15 cellular contexts compared by ENCODE assay signal in the genomic region with DNA sequence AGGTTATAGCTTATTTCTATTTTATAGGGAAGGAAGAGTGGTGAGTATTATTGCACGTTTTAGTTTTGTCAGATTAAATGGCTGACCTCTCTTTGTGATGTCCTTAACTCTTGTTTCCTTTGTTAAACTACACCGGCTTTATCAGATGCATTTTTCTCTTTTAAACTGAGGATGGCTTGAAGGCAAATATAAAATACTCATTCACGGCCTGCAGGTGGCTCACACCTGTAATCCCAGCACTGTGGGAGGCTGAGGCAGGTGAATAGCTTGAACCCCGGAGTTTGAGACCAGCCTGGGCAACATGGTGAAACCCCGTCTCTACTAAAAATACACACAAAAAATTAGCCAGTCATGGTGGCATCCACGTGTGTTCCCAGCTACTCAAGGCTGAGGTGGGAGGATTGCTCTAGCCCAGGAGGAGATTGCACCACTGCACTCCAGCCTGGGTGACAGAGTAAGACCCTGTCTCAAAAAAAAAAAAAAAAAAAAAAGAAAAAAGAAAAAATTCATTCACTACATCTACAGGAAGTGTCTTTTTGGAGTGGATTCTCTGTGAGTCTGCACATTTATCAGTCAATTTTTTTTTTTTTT. TPM values are rescaled to one million over a fixed set of nuclear protein-coding genes. Genes with fewer than 3 reads are reported as not detected.
A peak's percentile ranks its signal among the peaks of the same experiment; 100 is the strongest.
DNase-seq lines count a peak whose midpoint lies in the region; ATAC-seq and TF ChIP-seq lines count a peak whose summit lies in the region.
"Had no signal": no experiment of that assay in that cellular context is flagged by ENCODE, and none has a peak within 500 bp of the region (broad histone marks: within the 10 kb centered on the region; RNA-seq: fewer than 3 reads in every experiment).

No MANE protein-coding gene starts in this region.

- CTCF ChIA-PET in activated CD8-positive, alpha-beta T cell treated with anti-CD3 and anti-CD28 coated beads, Interleukin-2, amount 10 ng/mL, durations not matched to agents 7 days and 5 days (lab: Charles Lee): interaction anchor here (0.9 to 4.5 kb wide), 6 partner anchors 11 to 155 kb away, joined by 3 to 75 read pairs (median 3); no protein-coding TSS in a partner anchor
- CTCF ChIA-PET in activated CD8-positive, alpha-beta T cell treated with anti-CD3 and anti-CD28 coated beads for 36 hours (lab: Charles Lee): interaction anchor here (0.9 to 4.1 kb wide), 6 partner anchors 10 to 614 kb away, joined by 3 to 49 read pairs (median 4); no protein-coding TSS in a partner anchor

- no peak for ATAC-seq in activated CD8-positive, alpha-beta T cell treated with anti-CD3 and anti-CD28 coated beads, Interleukin-2, amount 10 ng/mL, durations not matched to agents 7 days and 5 days
- no peak for ATAC-seq in activated CD8-positive, alpha-beta T cell treated with anti-CD3 and anti-CD28 coated beads for 36 hours
- ATAC-seq: foreskin keratinocyte had no signal

- no peak for DNase-seq in activated CD8-positive, alpha-beta T cell treated with anti-CD3 and anti-CD28 coated beads, Interleukin-2, amount 10 ng/mL, durations not matched to agents 7 days and 5 days
- DNase-seq in activated CD8-positive, alpha-beta T cell treated with anti-CD3 and anti-CD28 coated beads for 36 hours: no peak
- DNase-seq in NCI-H69 (lab: John Stamatoyannopoulos, UW): peak; percentile 20
- DNase-seq in esophagus muscularis mucosa (ENCODE audit: extremely low spot score): no peak
- DNase-seq in transverse colon: no peak
- no peak for DNase-seq in kidney glomerular epithelial cell (lab: John Stamatoyannopoulos, UW)
- DNase-seq in posterior cingulate gyrus: no peak
- no peak for DNase-seq in activated CD4-positive, alpha-beta T cell treated with anti-CD3 and anti-CD28 coated beads for 4 hours
- DNase-seq: activated CD4-positive, alpha-beta T cell treated with anti-CD3 and anti-CD28 coated beads, Interleukin-2, amount 10 ng/mL, durations not matched to agents 7 days and 5 days; activated naive CD4-positive, alpha-beta T cell treated with anti-CD3 and anti-CD28 coated beads, Interleukin-2, amount 50 U/mL, for 16 hours; foreskin keratinocyte; NCI-H226; nucleus accumbens; stimulated activated naive CD4-positive, alpha-beta T cell had no signal

- TF ChIP-seq EP300 in esophagus muscularis mucosa (IDR thresholded peaks at IDR 0.05) (no peak), transverse colon (IDR thresholded peaks at IDR 0.05; ENCODE audit: low read depth) (no peak)

- in situ Hi-C loops in transverse colon (cut with MboI; ENCODE audit: low pct_ligation_motif_present in 1 of 4, low pct_unique_long_range_greater_than_20kb in 1 of 4, low sequenced_read_pairs in 3 of 4): loop anchor here (10.0 to 25.0 kb wide), 3 partner anchors 60 to 617 kb away; a partner anchor contains a TSS

- no peaks in the 10 kb centered on the region for H3K27me3 Mint-ChIP-seq in activated CD8-positive, alpha-beta T cell treated with anti-CD3 and anti-CD28 coated beads, Interleukin-2, amount 10 ng/mL, durations not matched to agents 7 days and 5 days (ENCODE audit: low read depth)
- no peaks in the 10 kb centered on the region for H3K27me3 Mint-ChIP-seq in activated CD8-positive, alpha-beta T cell treated with anti-CD3 and anti-CD28 coated beads for 36 hours
- H3K27me3 Mint-ChIP-seq: activated CD4-positive, alpha-beta T cell treated with anti-CD3 and anti-CD28 coated beads, Interleukin-2, amount 10 ng/mL, durations not matched to agents 7 days and 5 days had no signal

- H3K9me3 Mint-ChIP-seq in activated CD8-positive, alpha-beta T cell treated with anti-CD3 and anti-CD28 coated beads, Interleukin-2, amount 10 ng/mL, durations not matched to agents 7 days and 5 days (ENCODE audit: insufficient read depth): peaks cover 3% of the 10 kb centered on the region
- peaks cover 4% of the 10 kb centered on the region for H3K9me3 Mint-ChIP-seq in activated CD8-positive, alpha-beta T cell treated with anti-CD3 and anti-CD28 coated beads for 36 hours

- no peak overlapping the region for H3K4me3 ChIP-seq in esophagus muscularis mucosa
- H3K4me3 ChIP-seq in transverse colon: no peak overlapping the region
- H3K4me3 ChIP-seq: SJSA1 had no signal

- peaks cover 15% of the 10 kb centered on the region for H3K4me1 Mint-ChIP-seq in activated CD8-positive, alpha-beta T cell treated with anti-CD3 and anti-CD28 coated beads, Interleukin-2, amount 10 ng/mL, durations not matched to agents 7 days and 5 days (ENCODE audit: low read depth)
- peaks cover 10% of the 10 kb centered on the region for H3K4me1 Mint-ChIP-seq in activated CD8-positive, alpha-beta T cell treated with anti-CD3 and anti-CD28 coated beads for 36 hours (ENCODE audit: low read depth)

- TF ChIP-seq CTCF in activated CD8-positive, alpha-beta T cell treated with anti-CD3 and anti-CD28 coated beads for 36 hours (IDR thresholded peaks at IDR 0.05): no peak
- TF ChIP-seq CTCF in esophagus muscularis mucosa (IDR thresholded peaks at IDR 0.05) (no peak), transverse colon (IDR thresholded peaks at IDR 0.05) (no peak)

- intact Hi-C loops in activated CD8-positive, alpha-beta T cell treated with anti-CD3 and anti-CD28 coated beads for 36 hours (cut with micrococcal nuclease): no loop called here
- intact Hi-C loops in esophagus muscularis mucosa (cut with DNase I): no loop called here
- intact Hi-C loops in transverse colon (cut with DNase I; ENCODE audit: low total_unique reads): no loop called here
- intact Hi-C loops in posterior cingulate gyrus (cut with DNase I): no loop called here

- peaks cover 16% of the 10 kb centered on the region for H3K36me3 Mint-ChIP-seq in activated CD8-positive, alpha-beta T cell treated with anti-CD3 and anti-CD28 coated beads, Interleukin-2, amount 10 ng/mL, durations not matched to agents 7 days and 5 days (ENCODE audit: low read depth)
- H3K36me3 Mint-ChIP-seq in activated CD8-positive, alpha-beta T cell treated with anti-CD3 and anti-CD28 coated beads for 36 hours (ENCODE audit: low read depth): peaks cover 11% of the 10 kb centered on the region

- H3K4me1 ChIP-seq in esophagus muscularis mucosa (peaks cover 22 to 51% (median 44%) of the 10 kb centered on the region in 4 donors), transverse colon (peaks cover 4 to 23% (median 11%) of the 10 kb centered on the region in 4 donors)

- TF ChIP-seq POLR2A in esophagus muscularis mucosa (IDR thresholded peaks at IDR 0.05; ENCODE audit: low read depth) (no peak), transverse colon (IDR thresholded peaks at IDR 0.05) (no peak)

- H3K4me3 Mint-ChIP-seq in activated CD8-positive, alpha-beta T cell treated with anti-CD3 and anti-CD28 coated beads, Interleukin-2, amount 10 ng/mL, durations not matched to agents 7 days and 5 days: no peak overlapping the region
- no peak overlapping the region for H3K4me3 Mint-ChIP-seq in activated CD8-positive, alpha-beta T cell treated with anti-CD3 and anti-CD28 coated beads for 36 hours
- H3K4me3 Mint-ChIP-seq: activated CD4-positive, alpha-beta T cell treated with anti-CD3 and anti-CD28 coated beads, Interleukin-2, amount 10 ng/mL, durations not matched to agents 7 days and 5 days had no signal

- H3K27ac Mint-ChIP-seq in activated CD8-positive, alpha-beta T cell treated with anti-CD3 and anti-CD28 coated beads, Interleukin-2, amount 10 ng/mL, durations not matched to agents 7 days and 5 days: peak overlapping the region; percentile 37
- H3K27ac Mint-ChIP-seq in activated CD8-positive, alpha-beta T cell treated with anti-CD3 and anti-CD28 coated beads for 36 hours: no peak overlapping the region
- H3K27ac Mint-ChIP-seq: activated CD4-positive, alpha-beta T cell treated with anti-CD3 and anti-CD28 coated beads, Interleukin-2, amount 10 ng/mL, durations not matched to agents 7 days and 5 days had no signal

- H3K27me3 ChIP-seq in esophagus muscularis mucosa: no peaks in the 10 kb centered on the region
- no peaks in the 10 kb centered on the region for H3K27me3 ChIP-seq in transverse colon
- H3K27me3 ChIP-seq: foreskin keratinocyte, SJSA1 had no signal

- H3K27ac ChIP-seq in esophagus muscularis mucosa (replicated peaks in 1 of 4): peak overlapping the region; percentile 9 to 62 (median 52)
- H3K27ac ChIP-seq in transverse colon: peak overlapping the region in 3 of 4 donors; percentile 28 to 53 (median 38)
- H3K27ac ChIP-seq: foreskin keratinocyte, SJSA1 had no signal

- H3K36me3 ChIP-seq in esophagus muscularis mucosa (no peaks in the 10 kb centered on the region), transverse colon (no peaks in the 10 kb centered on the region)

- POLR2A ChIA-PET in activated CD8-positive, alpha-beta T cell treated with anti-CD3 and anti-CD28 coated beads, Interleukin-2, amount 10 ng/mL, durations not matched to agents 7 days and 5 days (lab: Charles Lee): no interaction called here
- POLR2A ChIA-PET in activated CD8-positive, alpha-beta T cell treated with anti-CD3 and anti-CD28 coated beads for 36 hours (lab: Charles Lee): interaction anchor here (1.0 to 1.1 kb wide), 2 partner anchors 9 to 24 kb away, joined by 3 to 4 read pairs; no protein-coding TSS in a partner anchor

- H3K9me3 ChIP-seq in esophagus muscularis mucosa (no peaks in the 10 kb centered on the region), transverse colon (no peaks in the 10 kb centered on the region)
- H3K9me3 ChIP-seq: SJSA1 had no signal

- 46% methylated on average over 6 of the region's 6 CpGs for WGBS in esophagus muscularis mucosa
- 39 to 47% methylated on average over 4 to 6 of the region's 6 CpGs for WGBS in transverse colon (ENCODE audit: low coverage in 1 of 2), 2 donors

RNA-seq across cellular contexts. Expression of a gene that starts 34.8 kb away (rescaled TPM):
- total RNA-seq in activated CD8-positive, alpha-beta T cell treated with anti-CD3 and anti-CD28 coated beads, Interleukin-2, amount 10 ng/mL, durations not matched to agents 7 days and 5 days: 10 to 100 TPM; 89.8 to 96.4 TPM
- 10 to 100 TPM; 52.6 to 56.0 TPM for total RNA-seq in activated CD8-positive, alpha-beta T cell treated with anti-CD3 and anti-CD28 coated beads for 36 hours
- total RNA-seq in esophagus muscularis mucosa (10 to 100 TPM; 33.2 to 37.4 (median 36.2) TPM), transverse colon (10 to 100 TPM in 3 of 4 donors, 1 to 10 TPM in 1; 8.6 to 71.9 (median 53.8) TPM)

RNA-seq across cellular contexts. Expression of a gene that starts 59.9 kb away (rescaled TPM):
- 10 to 100 TPM; 48.4 to 49.4 TPM for total RNA-seq in activated CD8-positive, alpha-beta T cell treated with anti-CD3 and anti-CD28 coated beads, Interleukin-2, amount 10 ng/mL, durations not matched to agents 7 days and 5 days
- total RNA-seq in activated CD8-positive, alpha-beta T cell treated with anti-CD3 and anti-CD28 coated beads for 36 hours: 10 to 100 TPM; 34.5 to 36.5 TPM
- total RNA-seq in esophagus muscularis mucosa: 10 to 100 TPM; 14.6 to 36.1 (median 29.2) TPM
- total RNA-seq in transverse colon: 10 to 100 TPM; 28.3 to 84.9 (median 36.0) TPM
